Comparison of ENCODE assay signal across 9 cellular contexts in genomic region chr10:93541402-93542357, GRCh38. TPM values are rescaled to one million over a fixed set of nuclear protein-coding genes. Genes with fewer than 3 reads are reported as not detected.
DNase-seq lines count a peak whose midpoint lies in the region; ATAC-seq and TF ChIP-seq lines count a peak whose summit lies in the region.
"Had no signal": no experiment of that assay in that cellular context is flagged by ENCODE, and none has a peak within 500 bp of the region (broad histone marks: within the 10 kb centered on the region; RNA-seq: fewer than 3 reads in every experiment).

No MANE protein-coding gene starts in this region.

- POLR2A ChIA-PET in AG04449 (lab: Yijun Ruan, JAX): no interaction called here

- peak overlapping the region; percentile 80 for H3K27ac ChIP-seq in SJCRH30
- no peak overlapping the region for H3K27ac ChIP-seq in esophagus squamous epithelium

- ATAC-seq in omental fat pad (ENCODE audit: low FRiP score): peak; percentile 95

- intact Hi-C loops in esophagus squamous epithelium (cut with DNase I): no loop called here

- no peaks in the 10 kb centered on the region for H3K36me3 ChIP-seq in SJCRH30
- H3K36me3 ChIP-seq in esophagus squamous epithelium: no peaks in the 10 kb centered on the region

- H3K27me3 ChIP-seq in SJCRH30 (no peaks in the 10 kb centered on the region), esophagus squamous epithelium (peaks cover 0 to 3% (median 0%) of the 10 kb centered on the region in 4 donors)

- WGBS in esophagus squamous epithelium, 2 donors: 56 to 60% methylated on average over 15 to 21 of the region's 23 CpGs

- peak; percentile 86 for TF ChIP-seq CTCF in AG04449 (IDR thresholded peaks at IDR 0.05; ENCODE audit: insufficient read depth, low read length, missing control alignments)
- peak; percentile 65 for TF ChIP-seq CTCF in GM13976 (IDR thresholded peaks at IDR 0.05; ENCODE audit: borderline replicate concordance, control extremely low read depth, extremely low read depth, insufficient read depth, missing control alignments)
- TF ChIP-seq CTCF in esophagus squamous epithelium (IDR thresholded peaks at IDR 0.05): peak in 5 of 6 experiments; percentile 40 to 62 (median 51)
- TF ChIP-seq CTCF in omental fat pad (IDR thresholded peaks at IDR 0.05): peak in 1 of 3 donors; percentile 60

- H3K9me3 ChIP-seq in SJCRH30 (replicated peaks) (no peaks in the 10 kb centered on the region), esophagus squamous epithelium (no peaks in the 10 kb centered on the region)

- DNase-seq in AG04449 (ENCODE audit: low read depth, low spot score) (no peak), GM13976 (ENCODE audit: low spot score) (peak; percentile 43), SJCRH30 (peak; percentile 65 to 86), esophagus squamous epithelium (lab: John Stamatoyannopoulos, UW) (no peak), omental fat pad (ENCODE audit: low spot score) (no peak), NCI-H748 treated with DMSO at 0.1 percent for 48 hours (lab: John Stamatoyannopoulos, UW) (no peak), NCI-H1105 (lab: John Stamatoyannopoulos, UW) (no peak)
- DNase-seq in activated effector memory CD4-positive, alpha-beta T cell treated with anti-CD3 and anti-CD28 coated beads, Interleukin-2, amount 50 U/mL, for 16 hours: no peak

- in situ Hi-C loops in GM13976 (cut with MboI; ENCODE audit: low sequenced_read_pairs, unreplicated experiment): no loop called here

- H3K4me3 ChIP-seq in AG04449 (ENCODE audit: low read depth, low read length) (no peak overlapping the region), SJCRH30 (peak overlapping the region; percentile 41), esophagus squamous epithelium (peak overlapping the region in 2 of 4 donors; percentile 15 to 43)

- no peak for TF ChIP-seq POLR2A in esophagus squamous epithelium (IDR thresholded peaks at IDR 0.05)

- CTCF ChIA-PET in AG04449 (lab: Yijun Ruan, JAX): interaction anchor here (0.9 to 5.8 kb wide), 8 partner anchors 9 to 139 kb away, joined by 3 to 40 read pairs (median 12); no protein-coding TSS in a partner anchor

- H3K4me1 ChIP-seq in SJCRH30 (no peaks in the 10 kb centered on the region), esophagus squamous epithelium (peaks cover 0 to 9% (median 0%) of the 10 kb centered on the region in 3 donors)

RNA-seq across cellular contexts. Expression of gene FFAR4, which starts 24.8 kb away (rescaled TPM):
- total RNA-seq in SJCRH30 (2014; rRNA removed; shearing (Covaris generic)): not detected in 2 replicates
- total RNA-seq in esophagus squamous epithelium (1 to 10 TPM in 1 of 4 donors, under 1 TPM in 1, not detected in 2; 0.26 to 1.1 TPM), omental fat pad (1 to 10 TPM; 2.5 to 6.7 (median 3.1) TPM)
- total RNA-seq: temporal lobe had no signal

RNA-seq across cellular contexts. Expression of gene CEP55, which starts 45.3 kb away (rescaled TPM):
- total RNA-seq in SJCRH30 (2014; rRNA removed; shearing (Covaris generic)): 43.2 and 49.4 TPM in 2 replicates
- total RNA-seq in esophagus squamous epithelium (10 to 100 TPM in 2 of 4 donors, 1 to 10 TPM in 2; 6.7 to 23.7 (median 14.4) TPM), omental fat pad (1 to 10 TPM in 1 of 4 donors, under 1 TPM in 2, not detected in 1; 0.19 to 3.2 (median 0.32) TPM)

RNA-seq across cellular contexts. Expression of gene RBP4, which starts 59.4 kb away (rescaled TPM):
- total RNA-seq in SJCRH30 (2014; rRNA removed; shearing (Covaris generic)): not detected in 2 replicates
- 1 to 10 TPM in 1 of 4 donors, not detected in 3; 1.7 TPM for total RNA-seq in esophagus squamous epithelium
- 1,000 to 10,000 TPM in 1 of 4 donors, 100 to 1,000 TPM in 3; 188 to 1,096 (median 353) TPM for total RNA-seq in omental fat pad

RNA-seq across cellular contexts. Expression of gene MYOF, which starts 59.5 kb away (rescaled TPM):
- total RNA-seq in SJCRH30 (2014; rRNA removed; shearing (Covaris generic)): 4.2 and 4.6 TPM in 2 replicates
- total RNA-seq in esophagus squamous epithelium (100 to 1,000 TPM in 2 of 4 donors, 10 to 100 TPM in 2; 61.1 to 123 (median 99.6) TPM), omental fat pad (100 to 1,000 TPM in 1 of 4 donors, 10 to 100 TPM in 3; 44.6 to 113 (median 74.5) TPM)

Comparison
In these comparisons a context has a peak if more than half of its experiments do, and no peak if none do; other contexts are left out.
1. DNase-seq: peak in GM13976 (single experiment) and SJCRH30 (2 of 2); none in AG04449 (single experiment), esophagus squamous epithelium (single experiment), omental fat pad (single experiment), activated effector memory CD4-positive, alpha-beta T cell treated with anti-CD3 and anti-CD28 coated beads, Interleukin-2, amount 50 U/mL, for 16 hours (single experiment), NCI-H748 treated with DMSO at 0.1 percent for 48 hours (single experiment) and NCI-H1105 (single experiment).
2. RNA of gene RBP4, which starts 59.4 kb away (total RNA-seq): 188 to 1,096 TPM in omental fat pad; not detected in SJCRH30 and 1.7 TPM in esophagus squamous epithelium; every median in the first group is over 10 times any median in the second.